ENCODE assay signal across 10 cellular contexts in genomic region chr5:72453260-72453775, GRCh38. TPM values are rescaled to one million over a fixed set of nuclear protein-coding genes. Genes with fewer than 3 reads are reported as not detected.
DNase-seq lines count a peak whose midpoint lies in the region; ATAC-seq and TF ChIP-seq lines count a peak whose summit lies in the region.
"Had no signal": no experiment of that assay in that cellular context is flagged by ENCODE, and none has a peak within 500 bp of the region (broad histone marks: within the 10 kb centered on the region; RNA-seq: fewer than 3 reads in every experiment).

No MANE protein-coding gene starts in this region.

- no peak for TF ChIP-seq POLR2A in testis (IDR thresholded peaks at IDR 0.05)

- no peaks in the 10 kb centered on the region for H4K20me1 ChIP-seq in GM23248 (ENCODE audit: insufficient read depth)

- H3K27ac ChIP-seq in GM23248 (peak overlapping the region; percentile 98), brain microvascular endothelial cell (peak overlapping the region; percentile 81), layer of hippocampus (ENCODE audit: low read depth, low read length) (peak overlapping the region; percentile 47), skin epidermis (peak overlapping the region in 20 of 21 experiments; percentile 40 to 95 (median 80)), testis (peak overlapping the region in 1 of 2 donors; percentile 19)

- peak overlapping the region; percentile 71 for H3K4me2 ChIP-seq in GM23248 (ENCODE audit: unreplicated experiment)

- H3K27me3 ChIP-seq in GM23248 (replicated peaks; ENCODE audit: insufficient read depth), result no peaks in the 10 kb centered on the region
- H3K27me3 ChIP-seq in brain microvascular endothelial cell (replicated peaks), result no peaks in the 10 kb centered on the region
- no peaks in the 10 kb centered on the region for H3K27me3 ChIP-seq in layer of hippocampus (ENCODE audit: control insufficient read depth, insufficient read depth, low read length)
- H3K27me3 ChIP-seq in testis, result no peaks in the 10 kb centered on the region

- peak overlapping the region; percentile 80 for H3K9ac ChIP-seq in GM23248

- TF ChIP-seq CTCF in brain microvascular endothelial cell (IDR thresholded peaks at IDR 0.05; ENCODE audit: low read depth, low read length, missing control alignments) (no peak), GM10266 (IDR thresholded peaks at IDR 0.05; ENCODE audit: control insufficient read depth, insufficient read depth, low read depth, missing control alignments) (no peak), testis (IDR thresholded peaks at IDR 0.05) (no peak)

- WGBS in GM23248 (ENCODE audit: low coverage in 1 of 2, low lambda C conversion rate in 2 of 2, missing lambda C conversion rate in 2 of 2), 2 experiments, result 42 to 50% methylated on average over 4 of the region's 4 CpGs
- whole genome bisulfite sequencing in testis, 2 donors, result 51 to 73% methylated on average over 4 of the region's 4 CpGs

- no peak for ATAC-seq in GM19455 (IDR thresholded peaks at IDR 0.05; ENCODE audit: unreplicated experiment)
- ATAC-seq: activated CD8-positive, alpha-beta T cell treated with anti-CD3 and anti-CD28 coated beads, Interleukin-2, amount 10 ng/mL, durations not matched to agents 7 days and 5 days had no signal

- DNase-seq in GM23248, result no peak
- no peak for DNase-seq in brain microvascular endothelial cell
- DNase-seq in GM10266 (ENCODE audit: extremely low spot score), result no peak
- DNase-seq in testis, result no peak
- DNase-seq in NAMALWA (ENCODE audit: low spot score), result no peak
- DNase-seq: activated CD8-positive, alpha-beta T cell treated with anti-CD3 and anti-CD28 coated beads, Interleukin-2, amount 10 ng/mL, durations not matched to agents 7 days and 5 days; NCI-H1436 treated with DMSO at 0.1 percent for 48 hours had no signal

- peak overlapping the region; percentile 90 for H2AFZ ChIP-seq in GM23248

- H3K9me3 ChIP-seq in GM23248 (ENCODE audit: low read depth) (no peaks in the 10 kb centered on the region), testis (no peaks in the 10 kb centered on the region)

- H3K4me3 ChIP-seq in GM23248, result no peak overlapping the region
- no peak overlapping the region for H3K4me3 ChIP-seq in brain microvascular endothelial cell (ENCODE audit: low read depth, low read length)
- H3K4me3 ChIP-seq in skin epidermis, result no peak overlapping the region
- no peak overlapping the region for H3K4me3 ChIP-seq in testis

- intact Hi-C loops in testis (cut with DNase I; ENCODE audit: low total_unique reads), result no loop called here

- no peaks in the 10 kb centered on the region for H3K9me2 ChIP-seq in GM23248 (ENCODE audit: insufficient read depth)

- H3K79me2 ChIP-seq in GM23248 (ENCODE audit: insufficient read depth), result no peaks in the 10 kb centered on the region

- in situ Hi-C loops in GM23248 (cut with MboI) (no loop called here), brain microvascular endothelial cell (cut with HindIII; ENCODE audit: low pct_ligation_motif_present, low sequenced_read_pairs) (no loop called here)

- H3K36me3 ChIP-seq in GM23248 (ENCODE audit: low read depth) (no peaks in the 10 kb centered on the region), brain microvascular endothelial cell (replicated peaks) (no peaks in the 10 kb centered on the region), testis (ENCODE audit: low read depth, missing control alignments) (no peaks in the 10 kb centered on the region)

- H3F3A ChIP-seq in GM23248 (ENCODE audit: insufficient read depth), result peaks cover 25% of the 10 kb centered on the region

- H3K4me1 ChIP-seq in GM23248 (ENCODE audit: insufficient read depth) (peaks cover 24% of the 10 kb centered on the region), testis (peaks cover 19% of the 10 kb centered on the region)

RNA-seq across cellular contexts. Expression of gene ZNF366, which starts 53.9 kb away (rescaled TPM):
- total RNA-seq in GM23248 (2014; rRNA removed; shearing (Covaris generic)), result not detected in 2 replicates
- polyA plus RNA-seq in GM23248 (2016; fragmentation: Nextera tagmentation; extraction: Ambion mirVana) (not detected in 2 replicates), testis (ENCODE audit: insufficient read depth, low read depth, low replicate concordance) (0.96 TPM)
- total RNA-seq in testis, result 1 to 10 TPM; 1.4 to 2.2 TPM
- total RNA-seq: activated CD8-positive, alpha-beta T cell treated with anti-CD3 and anti-CD28 coated beads, Interleukin-2, amount 10 ng/mL, durations not matched to agents 7 days and 5 days had no signal
